ENCODE assay signal across 29 cellular contexts in genomic region chr10:88676283-88677060, GRCh38. TPM values are rescaled to one million over a fixed set of nuclear protein-coding genes. Genes with fewer than 3 reads are reported as not detected.
"Had no signal": no experiment of that assay in that cellular context is flagged by ENCODE, and none has a peak within 500 bp of the region (broad histone marks: within the 10 kb centered on the region; RNA-seq: fewer than 3 reads in every experiment).

No MANE protein-coding gene starts in this region.

- ATAC-seq: heart left ventricle; lower lobe of right lung; mucosa of descending colon; right cardiac atrium; stimulated activated effector memory CD8-positive, alpha-beta T cell treated with anti-CD3 and anti-CD28 coated beads, Interleukin-12 subunit alpha, Interleukin-12 subunit beta, amount 100 ng/mL, for 72 hours; stimulated activated naive CD8-positive, alpha-beta T cell treated with anti-CD3 and anti-CD28 coated beads, Interleukin-15, amount 100 ng/mL, for 72 hours had no signal

- H2AFZ ChIP-seq: parathyroid adenoma had no signal

- H3K4me3 ChIP-seq: esophagus squamous epithelium, heart left ventricle, lower lobe of right lung, mucosa of descending colon, tibial artery had no signal

- H3K27ac ChIP-seq: esophagus squamous epithelium, heart left ventricle, lower lobe of right lung, parathyroid adenoma, tibial artery, VCaP had no signal

- H3K36me3 ChIP-seq: esophagus squamous epithelium, heart left ventricle, lower lobe of right lung, tibial artery had no signal

- H3K4me1 Mint-ChIP-seq: endodermal cell had no signal

- H3K79me2 ChIP-seq: parathyroid adenoma had no signal

- H3K4me1 ChIP-seq: esophagus squamous epithelium, heart left ventricle, lower lobe of right lung, parathyroid adenoma, tibial artery had no signal

- H3K9me3 Mint-ChIP-seq: activated naive CD8-positive, alpha-beta T cell treated with anti-CD3 and anti-CD28 coated beads for 36 hours; endodermal cell; stimulated activated effector memory CD8-positive, alpha-beta T cell treated with anti-CD3 and anti-CD28 coated beads, Interleukin-12 subunit alpha, Interleukin-12 subunit beta, amount 100 ng/mL, for 72 hours; stimulated activated naive CD8-positive, alpha-beta T cell treated with anti-CD3 and anti-CD28 coated beads, Interleukin-15, amount 100 ng/mL, for 72 hours had no signal

- H3K27ac Mint-ChIP-seq: activated naive CD8-positive, alpha-beta T cell treated with anti-CD3 and anti-CD28 coated beads for 36 hours; endodermal cell; stimulated activated effector memory CD8-positive, alpha-beta T cell treated with anti-CD3 and anti-CD28 coated beads, Interleukin-12 subunit alpha, Interleukin-12 subunit beta, amount 100 ng/mL, for 72 hours; stimulated activated naive CD8-positive, alpha-beta T cell treated with anti-CD3 and anti-CD28 coated beads, Interleukin-15, amount 100 ng/mL, for 72 hours had no signal

- H3K4me3 Mint-ChIP-seq: activated naive CD8-positive, alpha-beta T cell treated with anti-CD3 and anti-CD28 coated beads for 36 hours; endodermal cell; stimulated activated effector memory CD8-positive, alpha-beta T cell treated with anti-CD3 and anti-CD28 coated beads, Interleukin-12 subunit alpha, Interleukin-12 subunit beta, amount 100 ng/mL, for 72 hours; stimulated activated naive CD8-positive, alpha-beta T cell treated with anti-CD3 and anti-CD28 coated beads, Interleukin-15, amount 100 ng/mL, for 72 hours had no signal

- DNase-seq: activated CD4-positive, alpha-beta T cell treated with anti-CD3 and anti-CD28 coated beads for 1 hour; activated CD8-positive, alpha-beta memory T cell treated with anti-CD3 and anti-CD28 coated beads for 24 hours; activated CD8-positive, alpha-beta memory T cell treated with anti-CD3 and anti-CD28 coated beads, Interleukin-2, amount 50 U/mL, for 4 hours; activated naive CD4-positive, alpha-beta T cell treated with Interleukin-2 at 50 U/mL for 16 hours; activated naive CD8-positive, alpha-beta T cell treated with anti-CD3 and anti-CD28 coated beads for 36 hours; activated T-cell treated with anti-CD3 and anti-CD28 coated beads, Interleukin-2, amount 50 U/mL, for 48 hours; amniotic stem cell; cortex of kidney; endodermal cell; esophagus squamous epithelium; heart left ventricle; kidney; lower lobe of right lung; mesendoderm; mucosa of descending colon; nucleus accumbens; right cardiac atrium; stimulated activated CD4-positive, alpha-beta T cell treated with anti-CD3 and anti-CD28 coated beads, Interleukin-2, amount 100 ng/mL, for 24 hours; stimulated activated naive CD8-positive, alpha-beta T cell treated with anti-CD3 and anti-CD28 coated beads, Interleukin-15, amount 100 ng/mL, for 72 hours; T-helper 9 cell; tibial artery had no signal

- H3K36me3 Mint-ChIP-seq: activated naive CD8-positive, alpha-beta T cell treated with anti-CD3 and anti-CD28 coated beads for 36 hours; stimulated activated effector memory CD8-positive, alpha-beta T cell treated with anti-CD3 and anti-CD28 coated beads, Interleukin-12 subunit alpha, Interleukin-12 subunit beta, amount 100 ng/mL, for 72 hours had no signal

- H3K9ac ChIP-seq: parathyroid adenoma had no signal

- H3K9me3 ChIP-seq: esophagus squamous epithelium, heart left ventricle, lower lobe of right lung, mucosa of descending colon, tibial artery had no signal

- H3K27me3 ChIP-seq: esophagus squamous epithelium, tibial artery had no signal

RNA-seq across cellular contexts. Expression of gene LIPF, which starts 12.2 kb away (rescaled TPM):
- total RNA-seq: activated naive CD8-positive, alpha-beta T cell treated with anti-CD3 and anti-CD28 coated beads for 36 hours; endodermal cell; heart left ventricle; kidney; lower lobe of right lung; mucosa of descending colon; pulmonary artery endothelial cell; right cardiac atrium; T-helper 1 cell treated with Interleukin-12 subunit alpha and Interleukin-12 subunit beta and Interleukin-4 antibody, amounts not matched to agents 30 ng/mL and 1 ng/mL, for 36 hours; ureter had no signal
- polyA plus RNA-seq: neural cell had no signal

RNA-seq across cellular contexts. Expression of gene LIPK, which starts 29.6 kb away (rescaled TPM):
- total RNA-seq: activated naive CD8-positive, alpha-beta T cell treated with anti-CD3 and anti-CD28 coated beads for 36 hours; cerebellum; endodermal cell; heart left ventricle; kidney; lower lobe of right lung; mucosa of descending colon; pulmonary artery endothelial cell; right cardiac atrium; T-helper 1 cell treated with Interleukin-12 subunit alpha and Interleukin-12 subunit beta and Interleukin-4 antibody, amounts not matched to agents 30 ng/mL and 1 ng/mL, for 36 hours; ureter had no signal
- polyA plus RNA-seq: heart left ventricle, neural cell, right cardiac atrium had no signal
